9 cellular contexts compared by ENCODE assay signal in the genomic region with DNA sequence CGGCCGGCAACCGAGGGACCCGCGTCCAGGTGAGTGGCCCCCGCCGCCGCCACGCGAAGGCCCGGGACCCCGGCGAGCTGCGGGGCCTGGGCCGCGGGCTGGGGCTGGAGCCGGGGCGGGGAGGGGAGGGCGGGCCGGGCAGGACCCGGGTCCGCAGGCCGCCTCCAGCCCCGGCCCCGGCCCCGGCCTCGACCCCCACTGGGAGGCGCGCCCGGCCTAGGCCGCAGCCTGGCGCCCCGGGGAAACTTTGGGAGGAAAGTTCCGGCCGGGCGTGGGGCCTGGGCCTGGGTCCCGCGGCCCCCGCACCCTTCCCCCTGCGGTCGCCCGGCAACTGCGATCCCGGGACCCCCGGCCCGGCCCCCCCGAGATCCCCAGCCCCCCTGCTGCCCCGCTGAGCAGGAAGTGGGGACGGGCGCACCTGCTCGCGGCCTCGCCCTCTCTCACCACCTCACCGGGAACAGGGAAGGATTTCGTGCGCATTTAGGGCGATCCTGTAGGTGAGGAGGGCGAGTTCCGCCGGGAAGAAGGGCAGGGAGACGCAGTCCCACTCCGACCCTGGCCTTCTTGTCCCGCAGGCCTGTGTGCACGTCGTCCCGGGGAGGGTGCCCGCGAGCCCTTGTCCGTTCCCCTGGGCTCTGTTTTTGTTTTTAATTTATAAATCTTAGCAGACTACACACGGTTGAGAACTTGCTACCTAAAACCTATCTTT. TPM values are rescaled to one million over a fixed set of nuclear protein-coding genes. Genes with fewer than 3 reads are reported as not detected.
A peak's percentile ranks its signal among the peaks of the same experiment; 100 is the strongest.
DNase-seq lines count a peak whose midpoint lies in the region; ATAC-seq and TF ChIP-seq lines count a peak whose summit lies in the region.
"Had no signal": no experiment of that assay in that cellular context is flagged by ENCODE, and none has a peak within 500 bp of the region (broad histone marks: within the 10 kb centered on the region; RNA-seq: fewer than 3 reads in every experiment).

No MANE protein-coding gene starts in this region.

- H3K4me3 ChIP-seq in SU-DHL-6 (ENCODE audit: insufficient read depth, low read length, poor library complexity, severe bottlenecking) (peak overlapping the region; percentile 81), fibroblast of mammary gland (ENCODE audit: control insufficient read depth, low read depth, low read length) (peak overlapping the region; percentile 66)

- no peak overlapping the region for H3K27ac ChIP-seq in SU-DHL-6 (ENCODE audit: low read depth, low read length)

- H3F3A ChIP-seq in SU-DHL-6 (ENCODE audit: insufficient read depth) = no peaks in the 10 kb centered on the region

- TF ChIP-seq CTCF in SU-DHL-6 (IDR thresholded peaks at IDR 0.05; ENCODE audit: insufficient read depth, low read length, poor library complexity, severe bottlenecking) (no peak), fibroblast of mammary gland (conservative IDR thresholded peaks at IDR 0.05; ENCODE audit: control insufficient read depth, insufficient read depth, low read depth, low read length) (no peak), progenitor cell of endocrine pancreas (IDR thresholded peaks at IDR 0.05; ENCODE audit: unreplicated experiment) (no peak), GM10266 (IDR thresholded peaks at IDR 0.05; ENCODE audit: control insufficient read depth, insufficient read depth, low read depth, missing control alignments) (no peak)

- peak overlapping the region; percentile 81 for H3K4me3 Mint-ChIP-seq in activated CD4-positive, alpha-beta T cell treated with anti-CD3 and anti-CD28 coated beads, Interleukin-2, amount 10 ng/mL, durations not matched to agents 24 days and 14 days
- H3K4me3 Mint-ChIP-seq in progenitor cell of endocrine pancreas (ENCODE audit: low read depth) = peak overlapping the region; percentile 84

- H3K9me3 ChIP-seq in SU-DHL-6 (ENCODE audit: insufficient read depth, low read length) = no peaks in the 10 kb centered on the region

- 0 out of 2 replicates have a peak, but pooled peaks cover 4% of the 10 kb centered on the region for H4K20me1 ChIP-seq in SU-DHL-6 (ENCODE audit: low read depth, low read length)

- no peaks in the 10 kb centered on the region for H3K27me3 Mint-ChIP-seq in activated CD4-positive, alpha-beta T cell treated with anti-CD3 and anti-CD28 coated beads, Interleukin-2, amount 10 ng/mL, durations not matched to agents 24 days and 14 days
- H3K27me3 Mint-ChIP-seq in progenitor cell of endocrine pancreas = no peaks in the 10 kb centered on the region

- no peaks in the 10 kb centered on the region for H3K36me3 ChIP-seq in SU-DHL-6 (ENCODE audit: low read length)

- peaks cover 26% of the 10 kb centered on the region for H3K4me1 Mint-ChIP-seq in activated CD4-positive, alpha-beta T cell treated with anti-CD3 and anti-CD28 coated beads, Interleukin-2, amount 10 ng/mL, durations not matched to agents 24 days and 14 days
- peaks cover 13% of the 10 kb centered on the region for H3K4me1 Mint-ChIP-seq in progenitor cell of endocrine pancreas (ENCODE audit: low read depth)

- peak overlapping the region; percentile 65 for H3K9ac ChIP-seq in SU-DHL-6 (ENCODE audit: low read length)

- H3K27me3 ChIP-seq in SU-DHL-6 (ENCODE audit: low read length) = no peaks in the 10 kb centered on the region

- intact Hi-C loops in activated CD4-positive, alpha-beta T cell treated with anti-CD3 and anti-CD28 coated beads, Interleukin-2, amount 10 ng/mL, durations not matched to agents 24 days and 14 days (cut with micrococcal nuclease) = loop anchor here (1.0 to 5.0 kb wide), 5 partner anchors 55 to 554 kb away; a partner anchor contains a TSS

- DNase-seq in activated CD4-positive, alpha-beta T cell treated with anti-CD3 and anti-CD28 coated beads, Interleukin-2, amount 10 ng/mL, durations not matched to agents 24 days and 14 days = peak; percentile 70
- no peak for DNase-seq in activated CD4-positive, alpha-beta T cell treated with anti-CD3 and anti-CD28 coated beads for 1 hour
- DNase-seq in fibroblast of mammary gland (ENCODE audit: low read depth) (no peak), progenitor cell of endocrine pancreas (ENCODE audit: low spot score, unreplicated experiment) (no peak), GM10266 (ENCODE audit: extremely low spot score) (no peak)
- DNase-seq in effector CD4-positive, alpha-beta T cell = no peak

- peak overlapping the region; percentile 70 for H3K27ac Mint-ChIP-seq in activated CD4-positive, alpha-beta T cell treated with anti-CD3 and anti-CD28 coated beads, Interleukin-2, amount 10 ng/mL, durations not matched to agents 24 days and 14 days
- H3K27ac Mint-ChIP-seq in progenitor cell of endocrine pancreas = peak overlapping the region; percentile 87

- H3K36me3 Mint-ChIP-seq in activated CD4-positive, alpha-beta T cell treated with anti-CD3 and anti-CD28 coated beads, Interleukin-2, amount 10 ng/mL, durations not matched to agents 24 days and 14 days (ENCODE audit: low read depth) = peaks cover 11% of the 10 kb centered on the region
- H3K36me3 Mint-ChIP-seq in progenitor cell of endocrine pancreas (ENCODE audit: insufficient read depth) = peaks cover 11% of the 10 kb centered on the region

- peak; percentile 9 for ATAC-seq in HG02981 (IDR thresholded peaks at IDR 0.05; ENCODE audit: unreplicated experiment)

- peak overlapping the region; percentile 88 for H3K4me2 ChIP-seq in SU-DHL-6 (ENCODE audit: low read depth, low read length, poor library complexity, severe bottlenecking)

- no peak overlapping the region for H2AFZ ChIP-seq in SU-DHL-6 (ENCODE audit: low read depth, low read length, severe bottlenecking)

- H3K79me2 ChIP-seq in SU-DHL-6 (ENCODE audit: insufficient read depth, low read length) = peaks cover 5% of the 10 kb centered on the region; the same call in 1 of the 2 replicates

- H3K9me3 Mint-ChIP-seq in activated CD4-positive, alpha-beta T cell treated with anti-CD3 and anti-CD28 coated beads, Interleukin-2, amount 10 ng/mL, durations not matched to agents 24 days and 14 days = no peaks in the 10 kb centered on the region
- no peaks in the 10 kb centered on the region for H3K9me3 Mint-ChIP-seq in progenitor cell of endocrine pancreas (ENCODE audit: low read depth)

- H3K9me2 ChIP-seq in SU-DHL-6 (replicated peaks; ENCODE audit: insufficient read depth, low read length) = no peaks in the 10 kb centered on the region

RNA-seq across cellular contexts. Expression of a gene that starts 0.4 kb away (rescaled TPM):
- 29.0 and 29.2 TPM in 2 replicates for total RNA-seq in activated CD4-positive, alpha-beta T cell treated with anti-CD3 and anti-CD28 coated beads, Interleukin-2, amount 10 ng/mL, durations not matched to agents 24 days and 14 days
- 56.7 and 57.4 TPM in 2 replicates for total RNA-seq in progenitor cell of endocrine pancreas

RNA-seq across cellular contexts. Expression of a gene that starts 18.6 kb away (rescaled TPM):
- total RNA-seq in activated CD4-positive, alpha-beta T cell treated with anti-CD3 and anti-CD28 coated beads, Interleukin-2, amount 10 ng/mL, durations not matched to agents 24 days and 14 days = not detected in 2 replicates
- 0.10 TPM in 1 of 2 replicates, not detected in the other for total RNA-seq in progenitor cell of endocrine pancreas
- total RNA-seq: glomerular endothelial cell had no signal

RNA-seq across cellular contexts. Expression of a gene that starts 55.9 kb away (rescaled TPM):
- 43.0 and 44.4 TPM in 2 replicates for total RNA-seq in activated CD4-positive, alpha-beta T cell treated with anti-CD3 and anti-CD28 coated beads, Interleukin-2, amount 10 ng/mL, durations not matched to agents 24 days and 14 days
- total RNA-seq in progenitor cell of endocrine pancreas = 30.4 and 31.6 TPM in 2 replicates
